23 cellular contexts compared by ENCODE assay signal in the genomic region with DNA sequence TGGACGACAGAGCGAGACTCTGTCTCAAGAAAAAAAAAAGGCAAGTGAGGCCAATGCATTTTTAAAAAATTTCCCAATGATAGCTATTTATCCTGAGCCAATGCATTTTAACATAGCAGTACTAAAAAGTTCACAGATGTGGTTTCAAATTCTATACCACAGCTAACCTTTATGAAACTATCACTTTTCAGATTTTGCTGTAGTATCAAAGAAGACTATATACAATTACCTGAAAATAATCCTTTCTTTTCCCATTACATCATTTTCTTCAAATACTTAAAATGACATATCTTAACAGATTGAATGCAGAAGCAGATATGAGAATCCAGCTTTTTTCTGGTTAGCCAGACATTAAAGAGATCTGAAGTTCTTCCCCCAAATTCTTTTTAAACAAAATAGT.
"Had no signal": no experiment of that assay in that cellular context is flagged by ENCODE, and none has a peak within 500 bp of the region (broad histone marks: within the 10 kb centered on the region; RNA-seq: fewer than 3 reads in every experiment).

No MANE protein-coding gene starts in this region.

- H3K9me3 ChIP-seq: left ventricle myocardium inferior, lower lobe of right lung, pancreas, tibial artery, upper lobe of left lung, vagina had no signal

- H3K27me3 Mint-ChIP-seq: memory B cell; natural killer cell treated with Interleukin-12 subunit alpha and Interleukin-12 subunit beta and Interleukin-15 and Interleukin-18, amount 100 ng/mL, for 72 hours; progenitor cell of endocrine pancreas had no signal

- H3K27me3 ChIP-seq: foreskin keratinocyte, pancreas, tibial artery, upper lobe of left lung, vagina had no signal

- DNase-seq: dermis blood vessel endothelial cell; endodermal cell; erythroblast; foreskin keratinocyte; immature natural killer cell; kidney; left cardiac atrium; left ventricle myocardium inferior; lower lobe of right lung; midbrain; occipital lobe; pancreas; right cardiac atrium; small intestine; stimulated activated CD4-positive, alpha-beta T cell treated with anti-CD3 and anti-CD28 coated beads, Interleukin-12 subunit alpha, Interleukin-12 subunit beta, amount 100 ng/mL, for 4 hours; stimulated activated CD4-positive, alpha-beta T cell treated with anti-CD3 and anti-CD28 coated beads, Interleukin-2, amount 100 ng/mL, for 48 hours; stimulated activated naive CD4-positive, alpha-beta T cell treated with Interleukin-2 at 50 U/mL for 16 hours; tibial artery; upper lobe of left lung had no signal

- H3K4me3 ChIP-seq: left ventricle myocardium inferior, lower lobe of right lung, pancreas, tibial artery, upper lobe of left lung, vagina had no signal

- H3K27ac ChIP-seq: foreskin keratinocyte, left ventricle myocardium inferior, lower lobe of right lung, pancreas, tibial artery, upper lobe of left lung, vagina had no signal

- H3K27ac Mint-ChIP-seq: endodermal cell; immature natural killer cell; memory B cell; natural killer cell treated with Interleukin-12 subunit alpha and Interleukin-12 subunit beta and Interleukin-15 and Interleukin-18, amount 100 ng/mL, for 72 hours; progenitor cell of endocrine pancreas had no signal

- ATAC-seq: left cardiac atrium; lower lobe of right lung; natural killer cell treated with Interleukin-12 subunit alpha and Interleukin-12 subunit beta and Interleukin-15 and Interleukin-18, amount 100 ng/mL, for 72 hours; pancreas; right cardiac atrium had no signal

- H3K9me3 Mint-ChIP-seq: endodermal cell; immature natural killer cell; memory B cell; natural killer cell treated with Interleukin-12 subunit alpha and Interleukin-12 subunit beta and Interleukin-15 and Interleukin-18, amount 100 ng/mL, for 72 hours had no signal

- H3K36me3 Mint-ChIP-seq: immature natural killer cell; natural killer cell treated with Interleukin-12 subunit alpha and Interleukin-12 subunit beta and Interleukin-15 and Interleukin-18, amount 100 ng/mL, for 72 hours had no signal

- H3K4me3 Mint-ChIP-seq: endodermal cell; immature natural killer cell; memory B cell; natural killer cell treated with Interleukin-12 subunit alpha and Interleukin-12 subunit beta and Interleukin-15 and Interleukin-18, amount 100 ng/mL, for 72 hours had no signal

- H3K4me1 Mint-ChIP-seq: endodermal cell had no signal
